In the genomic region with DNA sequence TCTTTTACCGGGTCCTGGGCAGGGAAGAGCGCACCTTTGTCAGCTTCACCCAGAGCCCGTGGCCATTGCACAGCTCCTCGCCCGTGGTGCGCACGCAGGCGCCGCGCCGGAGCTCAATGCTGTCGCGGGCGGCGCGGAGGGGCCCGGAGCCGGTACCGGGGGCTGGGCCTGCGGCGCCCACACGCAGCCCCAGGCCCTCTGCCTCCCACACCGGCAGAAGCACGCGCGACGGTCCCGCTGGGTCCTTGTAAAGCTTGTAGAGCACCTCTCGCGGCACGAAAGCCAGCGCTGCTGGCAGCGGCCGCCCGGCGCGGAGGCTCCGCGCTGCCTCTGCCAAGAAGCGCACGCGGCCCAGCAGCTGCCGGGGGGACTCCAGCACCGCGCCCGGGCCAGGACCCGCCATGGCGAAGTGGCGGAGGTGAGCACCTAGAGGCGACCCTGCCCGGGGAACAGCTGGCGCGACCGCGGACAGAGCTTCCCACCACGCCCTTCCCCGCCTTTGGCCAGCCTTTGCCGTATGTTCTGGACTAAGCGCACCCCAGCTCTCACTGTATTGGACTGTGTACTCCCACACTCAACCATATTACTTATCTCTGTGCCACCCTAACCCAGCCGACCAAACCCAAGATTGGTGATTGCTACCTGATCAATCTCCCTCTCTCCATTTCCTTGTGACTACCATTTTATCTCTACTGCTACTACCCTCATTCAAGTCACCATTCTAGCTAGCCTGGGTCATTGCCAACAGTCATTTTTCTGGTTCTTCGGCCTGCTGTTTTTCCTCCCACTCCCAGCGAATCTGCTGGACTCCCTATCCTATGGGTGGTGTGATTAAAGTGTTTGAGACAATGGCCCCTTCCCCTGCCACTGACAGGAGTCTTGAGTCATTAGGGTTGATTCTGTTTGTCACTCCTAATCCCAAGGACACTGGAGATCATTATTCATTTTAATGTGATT, we compare ENCODE assay signal across 8 cellular contexts. TPM values are rescaled to one million over a fixed set of nuclear protein-coding genes. Genes with fewer than 3 reads are reported as not detected.
DNase-seq lines count a peak whose midpoint lies in the region; ATAC-seq and TF ChIP-seq lines count a peak whose summit lies in the region.

A gene (minus strand): TSS at position 470 of the 957 bp plus-strand sequence. CDS start 67 bp downstream, at position 403.

- H3K27ac ChIP-seq in adipose tissue (ENCODE audit: low read depth, low read length) (peak within 1 kb of the TSS; percentile 51), heart left ventricle (peak within 1 kb of the TSS; percentile 66 to 90 (median 84))

- H3K27me3 ChIP-seq in heart left ventricle = no peaks in the 10 kb centered on the region

- peaks cover 51 to 59% (median 55%) of the 10 kb centered on the region in 3 donors for H3K4me1 Mint-ChIP-seq in T-cell

- no peaks in the 10 kb centered on the region for H3K9me3 ChIP-seq in heart left ventricle

- CTCF ChIA-PET in T-cell (lab: Charles Lee) = interaction anchor here (0.6 to 6.1 kb wide), 14 partner anchors 24 to 736 kb away, joined by 3 to 124 read pairs (median 4); a partner anchor contains a TSS

- peaks cover 0 to 61% (median 54%) of the 10 kb centered on the region in 9 donors for H3K36me3 ChIP-seq in heart left ventricle

- peak within 1 kb of the TSS; percentile 88 to 91 for H3K27ac Mint-ChIP-seq in T-cell

- no peaks in the 10 kb centered on the region for H3K9me3 Mint-ChIP-seq in T-cell

- H3K4me3 Mint-ChIP-seq in T-cell = peak within 1 kb of the TSS; percentile 82 to 94 (median 90)

- H3K4me3 ChIP-seq in GM12875 (ENCODE audit: low read depth, low read length) = peak within 1 kb of the TSS; percentile 90
- peak within 1 kb of the TSS; percentile 78 to 100 (median 93) for H3K4me3 ChIP-seq in heart left ventricle

- peak in 1 of 2 donors; percentile 71 for TF ChIP-seq POLR2A in heart left ventricle (IDR thresholded peaks at IDR 0.05)

- DNase-seq in NCI-H1417 (lab: John Stamatoyannopoulos, UW) (peak; percentile 78 to 85 (median 84)), T-cell (peak in 33 of 34 experiments; percentile 25 to 70 (median 50)), heart left ventricle (peak; percentile 85 to 90 (median 88)), posterior cingulate gyrus (peak; percentile 80 to 98 (median 86)), ureter (ENCODE audit: low spot score) (peak; percentile 85)

- H3K4me1 ChIP-seq in heart left ventricle = peaks cover 2 to 53% (median 34%) of the 10 kb centered on the region in 12 donors

- H3K36me3 Mint-ChIP-seq in T-cell = peaks cover 34% of the 10 kb centered on the region

- intact Hi-C loops in heart left ventricle (cut with DNase I) = loop anchor here (2.0 to 10.0 kb wide), 13 partner anchors 24 to 564 kb away; a partner anchor contains a TSS
- intact Hi-C loops in posterior cingulate gyrus (cut with DNase I) = loop anchor here (2.0 to 5.0 kb wide), 4 partner anchors 24 to 279 kb away; a partner anchor contains a TSS

- H3K27me3 Mint-ChIP-seq in T-cell = no peaks in the 10 kb centered on the region

- WGBS in adipose tissue, 3 donors = 1 to 2% (median 1%) methylated on average over 53 to 62 of the region's 62 CpGs
- WGBS in heart left ventricle, 4 donors = 1 to 3% (median 1%) methylated on average over 13 to 62 of the region's 62 CpGs

- ATAC-seq in HG02642 (IDR thresholded peaks at IDR 0.05; ENCODE audit: poor library complexity, unreplicated experiment) (peak; percentile 69), T-cell (replicated peaks in 1 of 4) (peak; percentile 70 to 74 (median 72)), heart left ventricle (peak; percentile 87 to 92 (median 90))

- TF ChIP-seq CTCF in GM12875 (IDR thresholded peaks at IDR 0.05; ENCODE audit: borderline replicate concordance, insufficient read depth, low read depth, low read length) = no peak
- peak in 2 of 12 donors; percentile 2 to 7 for TF ChIP-seq CTCF in heart left ventricle (IDR thresholded peaks at IDR 0.05)

- POLR2A ChIA-PET in T-cell (lab: Charles Lee) = interaction anchor here (0.5 to 1.5 kb wide), 12 partner anchors 13 to 1297 kb away, joined by 3 to 32 read pairs (median 5); a partner anchor contains a TSS

RNA-seq across cellular contexts. Expression of the gene that starts here (rescaled TPM):
- 10 to 100 TPM; 41.5 to 59.8 (median 55.4) TPM for total RNA-seq in T-cell
- 10 to 100 TPM; 32.6 to 45.7 (median 34.2) TPM for polyA plus RNA-seq in adipose tissue
- 10 to 100 TPM; 17.6 to 34.3 (median 22.8) TPM for total RNA-seq in heart left ventricle
- polyA plus RNA-seq in heart left ventricle = 10 to 100 TPM; 18.9 to 30.1 TPM
- 47.7 TPM for total RNA-seq in ureter

Comparison
In these comparisons a context has a peak if more than half of its experiments do, and no peak if none do; other contexts are left out.
1. Peak in every context shown above with its lines: DNase-seq, ATAC-seq, H3K4me3 ChIP-seq and H3K27ac ChIP-seq.